8 cellular contexts compared by ENCODE assay signal in genomic region chr17:37405955-37406634, GRCh38. TPM values are rescaled to one million over a fixed set of nuclear protein-coding genes. Genes with fewer than 3 reads are reported as not detected.
DNase-seq lines count a peak whose midpoint lies in the region; ATAC-seq and TF ChIP-seq lines count a peak whose summit lies in the region.

No MANE protein-coding gene starts in this region.

- no peaks in the 10 kb centered on the region for H3K9me3 Mint-ChIP-seq in activated T-cell treated with anti-CD3 and anti-CD28 coated beads, Interleukin-2, amount 50 U/mL, for 24 hours

- H3K4me3 Mint-ChIP-seq in activated T-cell treated with anti-CD3 and anti-CD28 coated beads, Interleukin-2, amount 50 U/mL, for 24 hours: peak overlapping the region; percentile 96

- H3K36me3 Mint-ChIP-seq in activated T-cell treated with anti-CD3 and anti-CD28 coated beads, Interleukin-2, amount 50 U/mL, for 24 hours (ENCODE audit: low read depth): peaks cover 78% of the 10 kb centered on the region

- H3K4me2 ChIP-seq in skeletal muscle satellite cell (ENCODE audit: low read length): peak overlapping the region; percentile 83

- H3K9ac ChIP-seq in skeletal muscle satellite cell (ENCODE audit: low read depth, low read length): peak overlapping the region; percentile 93

- ATAC-seq in HG03103 (IDR thresholded peaks at IDR 0.05; ENCODE audit: low read depth, unreplicated experiment): peak; percentile 32

- no peaks in the 10 kb centered on the region for H3K27me3 Mint-ChIP-seq in activated T-cell treated with anti-CD3 and anti-CD28 coated beads, Interleukin-2, amount 50 U/mL, for 24 hours

- H3K4me3 ChIP-seq in skeletal muscle satellite cell (ENCODE audit: low read length): peak overlapping the region; percentile 98

- peak overlapping the region; percentile 97 for H3K27ac Mint-ChIP-seq in activated T-cell treated with anti-CD3 and anti-CD28 coated beads, Interleukin-2, amount 50 U/mL, for 24 hours

- H3K9me3 ChIP-seq in skeletal muscle satellite cell (replicated peaks; ENCODE audit: low read length): no peaks in the 10 kb centered on the region

- TF ChIP-seq CTCF in VCaP (conservative IDR thresholded peaks at IDR 0.05): no peak

- H3K4me1 Mint-ChIP-seq in activated T-cell treated with anti-CD3 and anti-CD28 coated beads, Interleukin-2, amount 50 U/mL, for 24 hours (ENCODE audit: low read depth): peaks cover 52% of the 10 kb centered on the region

- peaks cover 5% of the 10 kb centered on the region for H3K4me1 ChIP-seq in skeletal muscle satellite cell (ENCODE audit: control insufficient read depth, insufficient read depth, low read length)

- H3K36me3 ChIP-seq in skeletal muscle satellite cell (ENCODE audit: insufficient read depth, low read length): peaks cover 10% of the 10 kb centered on the region

- DNase-seq in activated T-cell treated with anti-CD3 and anti-CD28 coated beads, Interleukin-2, amount 50 U/mL, for 24 hours: no peak
- no peak for DNase-seq in activated T-cell treated with anti-CD3 and anti-CD28 coated beads, Interleukin-2, amount 50 U/mL, for 48 hours
- DNase-seq in foreskin melanocyte (peak; percentile 18), NCI-H2029 treated with DMSO at 0.1 percent for 48 hours (lab: John Stamatoyannopoulos, UW) (no peak), mesenteric fat pad (ENCODE audit: low spot score) (no peak)

- peak overlapping the region; percentile 94 for H3K27ac ChIP-seq in VCaP

- no peaks in the 10 kb centered on the region for H3K27me3 ChIP-seq in skeletal muscle satellite cell (ENCODE audit: control insufficient read depth, insufficient read depth, low read length)

RNA-seq across cellular contexts. Expression of gene ACACA, which starts 0.5 kb away (rescaled TPM):
- 34.9 and 59.3 TPM in 2 replicates for total RNA-seq in skeletal muscle satellite cell (2012; rRNA removed)
- 59.1 TPM for total RNA-seq in mesenteric fat pad

RNA-seq across cellular contexts. Expression of gene TADA2A, which starts 0.6 kb away (rescaled TPM):
- 10.3 and 18.0 TPM in 2 replicates for total RNA-seq in skeletal muscle satellite cell (2012; rRNA removed)
- 19.4 TPM for total RNA-seq in mesenteric fat pad

RNA-seq across cellular contexts. Expression of gene C17orf78, which starts 30.3 kb away (rescaled TPM):
- total RNA-seq in skeletal muscle satellite cell (2012; rRNA removed): not detected in 2 replicates
- not detected for total RNA-seq in mesenteric fat pad
